Comparison of ENCODE assay signal across 8 cellular contexts in genomic region chr12:8081228-8081920, GRCh38. TPM values are rescaled to one million over a fixed set of nuclear protein-coding genes. Genes with fewer than 3 reads are reported as not detected.
A peak's percentile ranks its signal among the peaks of the same experiment; 100 is the strongest.
DNase-seq lines count a peak whose midpoint lies in the region; ATAC-seq and TF ChIP-seq lines count a peak whose summit lies in the region.

No MANE protein-coding gene starts in this region.

- peaks cover 30 to 34% of the 10 kb centered on the region in 2 donors for H3K4me1 Mint-ChIP-seq in natural killer cell

- no peaks in the 10 kb centered on the region for H3K36me3 Mint-ChIP-seq in natural killer cell

- in situ Hi-C loops in Caki2 (cut with HindIII; ENCODE audit: low pct_unique_long_range_greater_than_20kb, low sequenced_read_pairs), result no loop called here

- peak; percentile 21 for ATAC-seq in HG03520 (IDR thresholded peaks at IDR 0.05; ENCODE audit: unreplicated experiment)
- no peak for ATAC-seq in natural killer cell

- peak; percentile 10 for DNase-seq in Caki2 (ENCODE audit: low read depth)
- DNase-seq in activated CD4-positive, alpha-beta T cell treated with anti-CD3 and anti-CD28 coated beads for 48 hours, result peak; percentile 41
- DNase-seq in epithelial cell of proximal tubule (ENCODE audit: low read depth), result no peak
- DNase-seq in natural killer cell, result no peak
- DNase-seq in GF-D8 (lab: John Stamatoyannopoulos, UW), result no peak
- no peak for DNase-seq in foreskin melanocyte
- DNase-seq in AG08396 (ENCODE audit: low spot score), result no peak

- H3K27me3 Mint-ChIP-seq in natural killer cell (ENCODE audit: low read depth in 2 of 2), result no peaks in the 10 kb centered on the region

- H3K4me3 Mint-ChIP-seq in natural killer cell, result peak overlapping the region; percentile 98

- peak overlapping the region; percentile 75 for H3K4me3 ChIP-seq in epithelial cell of proximal tubule (ENCODE audit: low read depth, low read length)

- TF ChIP-seq CTCF in epithelial cell of proximal tubule (conservative IDR thresholded peaks at IDR 0.05; ENCODE audit: low read depth, low read length) (no peak), natural killer cell (IDR thresholded peaks at IDR 0.05) (no peak)

- intact Hi-C loops in natural killer cell (cut with micrococcal nuclease), result no loop called here

- H3K9me3 Mint-ChIP-seq in natural killer cell, result no peaks in the 10 kb centered on the region

- peak overlapping the region; percentile 96 to 97 for H3K27ac Mint-ChIP-seq in natural killer cell

RNA-seq across cellular contexts. Expression of gene NECAP1, which starts 0.7 kb away (rescaled TPM):
- total RNA-seq in Caki2 (2014; rRNA removed; shearing (Covaris generic); ENCODE audit: low replicate concordance), result 23.0 and 26.5 TPM in 2 replicates
- 14.1 and 35.5 TPM in 2 replicates for total RNA-seq in epithelial cell of proximal tubule
- total RNA-seq in natural killer cell, result 100 to 1,000 TPM; 100 to 122 (median 115) TPM

RNA-seq across cellular contexts. Expression of gene C3AR1, which starts 15.2 kb away (rescaled TPM):
- not detected in 2 replicates for total RNA-seq in Caki2 (2014; rRNA removed; shearing (Covaris generic); ENCODE audit: low replicate concordance)
- total RNA-seq in epithelial cell of proximal tubule, result 0.22 TPM in 1 of 2 replicates, not detected in the other
- total RNA-seq in natural killer cell, result 10 to 100 TPM in 2 of 3 donors, 1 to 10 TPM in 1; 9.5 to 16.9 (median 13.0) TPM

RNA-seq across cellular contexts. Expression of gene CLEC4A, which starts 42.0 kb away (rescaled TPM):
- total RNA-seq in Caki2 (2014; rRNA removed; shearing (Covaris generic); ENCODE audit: low replicate concordance), result not detected in 2 replicates
- not detected in 2 replicates for total RNA-seq in epithelial cell of proximal tubule
- 1 to 10 TPM; 1.6 to 6.9 (median 1.7) TPM for total RNA-seq in natural killer cell

RNA-seq across cellular contexts. Expression of gene FOXJ2, which starts 48.9 kb away (rescaled TPM):
- 2.6 and 5.8 TPM in 2 replicates for total RNA-seq in Caki2 (2014; rRNA removed; shearing (Covaris generic); ENCODE audit: low replicate concordance)
- 9.4 TPM in 2 replicates for total RNA-seq in epithelial cell of proximal tubule
- 10 to 100 TPM; 27.8 to 28.5 (median 28.4) TPM for total RNA-seq in natural killer cell

Comparison
In these comparisons a context has a peak if more than half of its experiments do, and no peak if none do; other contexts are left out.
1. DNase-seq: peak in Caki2 (single experiment) and activated CD4-positive, alpha-beta T cell treated with anti-CD3 and anti-CD28 coated beads for 48 hours (single experiment); none in epithelial cell of proximal tubule (single experiment), natural killer cell (single experiment), GF-D8 (single experiment), foreskin melanocyte (single experiment) and AG08396 (single experiment).